8 cellular contexts compared by ENCODE assay signal in the genomic region with DNA sequence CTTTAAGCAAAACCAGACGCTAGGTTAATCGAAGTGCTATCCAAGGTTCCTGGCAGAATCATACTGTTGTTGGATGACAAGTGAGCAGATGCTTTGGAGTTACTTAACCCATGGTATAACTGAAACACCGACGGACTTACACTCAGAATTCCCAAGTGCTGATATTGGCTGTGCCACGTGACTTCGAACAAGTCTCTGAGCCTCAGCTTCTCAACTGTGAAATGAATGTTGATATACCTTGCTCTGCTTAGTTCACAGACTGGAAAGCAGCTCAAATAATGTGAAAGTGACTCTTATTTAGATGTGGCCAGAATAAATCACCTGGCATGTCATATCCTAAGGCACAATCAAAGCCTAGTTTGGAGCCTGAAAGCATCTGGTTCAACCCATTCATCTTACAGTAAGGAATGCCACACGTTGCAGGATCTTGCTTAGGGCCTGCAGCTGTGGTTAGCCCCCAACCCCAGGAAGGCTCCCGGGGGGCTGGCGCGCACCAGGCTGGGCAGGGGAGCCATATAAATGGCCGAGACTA. TPM values are rescaled to one million over a fixed set of nuclear protein-coding genes. Genes with fewer than 3 reads are reported as not detected.
A peak's percentile ranks its signal among the peaks of the same experiment; 100 is the strongest.
DNase-seq lines count a peak whose midpoint lies in the region; ATAC-seq and TF ChIP-seq lines count a peak whose summit lies in the region.

No MANE protein-coding gene starts in this region.

- H4K20me1 ChIP-seq in fibroblast of lung (ENCODE audit: control insufficient read depth, extremely low read depth, insufficient read depth, low read length): no peaks in the 10 kb centered on the region

- CTCF ChIA-PET in RWPE1 (lab: Yijun Ruan, JAX): interaction anchor here (1.3 kb wide), 1 partner anchor 9 kb away, joined by 5 read pairs; no protein-coding TSS in a partner anchor

- H3K9ac ChIP-seq in fibroblast of lung (ENCODE audit: insufficient read depth, low read length): peak overlapping the region; percentile 63
- H3K9ac ChIP-seq in rectal smooth muscle tissue (ENCODE audit: low read length): peak overlapping the region; percentile 84

- DNase-seq in GM12865 (ENCODE audit: low read depth) (no peak), RWPE1 (ENCODE audit: low spot score) (peak; percentile 21), fibroblast of lung (ENCODE audit: low read depth in 2 of 2) (peak; percentile 5 to 12), NCI-H510A (lab: John Stamatoyannopoulos, UW) (no peak)

- H3K27ac ChIP-seq in RWPE1: peak overlapping the region; percentile 67
- H3K27ac ChIP-seq in fibroblast of lung (ENCODE audit: insufficient read depth, low read length): peak overlapping the region; percentile 11
- H3K27ac ChIP-seq in rectal smooth muscle tissue (ENCODE audit: low read depth, low read length): peak overlapping the region; percentile 59

- H3K9me3 ChIP-seq in fibroblast of lung (ENCODE audit: control insufficient read depth, insufficient read depth, low read depth, low read length): no peaks in the 10 kb centered on the region

- POLR2A ChIA-PET in RWPE1 (lab: Yijun Ruan, JAX; ENCODE audit: low non-redundant PET): interaction anchor here (0.5 to 0.9 kb wide), 2 partner anchors 15 to 20 kb away, joined by 3 read pairs; no protein-coding TSS in a partner anchor

- H3K36me3 ChIP-seq in fibroblast of lung (ENCODE audit: control insufficient read depth, insufficient read depth, low read length): no peaks in the 10 kb centered on the region
- no peaks in the 10 kb centered on the region for H3K36me3 ChIP-seq in rectal smooth muscle tissue (ENCODE audit: control insufficient read depth, insufficient read depth, low read length)

- H3K4me2 ChIP-seq in fibroblast of lung (ENCODE audit: extremely low read depth, insufficient read depth, low read length): peak overlapping the region; percentile 95

- no peak for TF ChIP-seq CTCF in GM12865 (IDR thresholded peaks at IDR 0.05; ENCODE audit: insufficient read depth, low read depth, low read length, missing control alignments)
- no peak for TF ChIP-seq CTCF in RWPE1 (conservative IDR thresholded peaks at IDR 0.05; ENCODE audit: low read depth)
- TF ChIP-seq CTCF in fibroblast of lung (conservative IDR thresholded peaks at IDR 0.05 in 1 of 2, IDR thresholded peaks at IDR 0.05 in 1 of 2; ENCODE audit: low read depth in 1 of 2, low read length in 2 of 2): no peak

- H3K27me3 ChIP-seq in fibroblast of lung (ENCODE audit: control insufficient read depth, insufficient read depth, low read length) (no peaks in the 10 kb centered on the region), rectal smooth muscle tissue (ENCODE audit: control insufficient read depth, insufficient read depth, low read length) (no peaks in the 10 kb centered on the region)

- H3K4me1 ChIP-seq in fibroblast of lung (ENCODE audit: control insufficient read depth, extremely low read depth, insufficient read depth, low read length) (peaks cover 9% of the 10 kb centered on the region), rectal smooth muscle tissue (ENCODE audit: control insufficient read depth, insufficient read depth, low read length) (peaks cover 15% of the 10 kb centered on the region)

- peaks cover 27% of the 10 kb centered on the region for H3K79me2 ChIP-seq in fibroblast of lung (ENCODE audit: control insufficient read depth, insufficient read depth, low read length)

- H3K4me3 ChIP-seq in GM12865 (ENCODE audit: low read depth, low read length) (peak overlapping the region; percentile 93), fibroblast of lung (replicated peaks in 1 of 4; ENCODE audit: control extremely low read depth in 1 of 4, insufficient read depth in 1 of 4, low read depth in 3 of 4, low read length in 4 of 4) (peak overlapping the region; percentile 62 to 93 (median 82)), rectal smooth muscle tissue (ENCODE audit: low read length) (peak overlapping the region; percentile 94)

- H2AFZ ChIP-seq in fibroblast of lung (ENCODE audit: low read length): peak overlapping the region; percentile 94

- ATAC-seq in GM21390 (IDR thresholded peaks at IDR 0.05; ENCODE audit: unreplicated experiment): no peak
- ATAC-seq in GM19463 (IDR thresholded peaks at IDR 0.05; ENCODE audit: unreplicated experiment): no peak
- ATAC-seq in HG02571 (IDR thresholded peaks at IDR 0.05; ENCODE audit: unreplicated experiment): no peak

RNA-seq across cellular contexts. Expression of a gene that starts 0.8 kb away (rescaled TPM):
- total RNA-seq in fibroblast of lung: 12.1 and 13.1 TPM in 2 replicates
- polyA plus RNA-seq in fibroblast of lung: 7.7 and 11.2 TPM in 2 replicates
- 6.9 and 10.5 TPM in 2 replicates for polyA plus RNA-seq in fibroblast of lung (2012)
- 6.7 and 34.3 TPM in 2 replicates for polyA minus RNA-seq in fibroblast of lung (ENCODE audit: low replicate concordance)

RNA-seq across cellular contexts. Expression of a gene that starts 3.6 kb away (rescaled TPM):
- total RNA-seq in fibroblast of lung: 16.7 and 17.8 TPM in 2 replicates
- polyA plus RNA-seq in fibroblast of lung: 42.6 and 66.6 TPM in 2 replicates
- polyA plus RNA-seq in fibroblast of lung (2012): 49.9 and 75.4 TPM in 2 replicates
- polyA minus RNA-seq in fibroblast of lung (ENCODE audit: low replicate concordance): 3.5 and 17.3 TPM in 2 replicates

Comparison
In these comparisons a context has a peak if more than half of its experiments do, and no peak if none do; other contexts are left out.
1. DNase-seq: peak in RWPE1 (single experiment) and fibroblast of lung (2 of 2); none in GM12865 (single experiment) and NCI-H510A (single experiment).
2. H3K27ac ChIP-seq: peak in every context shown above with its lines; median percentile 67 in RWPE1; 59 in rectal smooth muscle tissue; 11 in fibroblast of lung.
3. Peak in every context shown above with its lines, with median percentiles within 50 percentile points of each other: H3K4me3 ChIP-seq.